9 cellular contexts compared by ENCODE assay signal in the genomic region with DNA sequence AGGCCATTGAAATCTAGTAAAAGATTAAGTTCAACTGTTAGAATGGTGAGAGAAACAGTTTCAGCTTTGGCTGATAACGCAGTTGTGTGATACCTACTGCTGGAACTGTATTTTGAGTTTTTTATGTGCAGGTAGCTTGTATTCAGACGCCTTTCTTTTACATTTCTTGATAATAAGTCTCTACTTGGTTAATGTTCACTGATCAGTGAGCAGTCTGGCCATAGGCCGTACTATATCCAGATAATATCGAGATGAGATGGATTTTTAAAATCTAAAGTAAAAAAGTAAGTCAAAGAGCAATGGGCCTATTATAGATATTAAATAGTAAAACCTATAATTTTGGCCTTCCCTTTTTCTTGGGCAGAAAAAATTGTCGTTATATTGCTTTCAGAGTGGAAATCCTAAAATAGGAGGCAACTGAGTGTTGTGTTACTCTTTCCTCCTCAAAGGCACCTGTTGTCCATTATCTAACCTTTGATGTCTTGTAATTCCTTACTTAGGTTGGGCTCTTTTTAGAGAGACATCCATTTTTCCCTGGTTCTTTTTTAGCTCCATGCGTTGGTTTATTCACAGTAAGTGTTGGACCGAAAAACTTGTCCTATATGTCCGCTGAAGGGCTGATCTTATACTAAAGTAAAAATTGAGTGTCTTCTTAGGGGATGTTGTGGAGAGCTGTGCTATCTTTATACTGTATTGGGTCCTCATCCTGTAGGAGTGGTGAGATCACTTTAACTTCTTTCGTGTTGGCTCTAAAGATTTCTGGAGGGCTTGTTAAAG. TPM values are rescaled to one million over a fixed set of nuclear protein-coding genes. Genes with fewer than 3 reads are reported as not detected.
DNase-seq lines count a peak whose midpoint lies in the region; ATAC-seq and TF ChIP-seq lines count a peak whose summit lies in the region.
"Had no signal": no experiment of that assay in that cellular context is flagged by ENCODE, and none has a peak within 500 bp of the region (broad histone marks: within the 10 kb centered on the region; RNA-seq: fewer than 3 reads in every experiment).

No MANE protein-coding gene starts in this region.

- no peaks in the 10 kb centered on the region for H3K9me3 ChIP-seq in SJSA1 (replicated peaks)
- H3K9me3 ChIP-seq in hepatocyte (ENCODE audit: low read depth), result no peaks in the 10 kb centered on the region

- H3K4me1 ChIP-seq in SJSA1 (replicated peaks) (peaks cover 28% of the 10 kb centered on the region), hepatocyte (ENCODE audit: insufficient read depth) (peaks cover 18% of the 10 kb centered on the region)

- DNase-seq in GM12864 (ENCODE audit: low read depth) (no peak), SJSA1 (ENCODE audit: low read depth in 1 of 2, low spot score in 2 of 2) (no peak), hepatocyte (ENCODE audit: low spot score) (no peak), CD1c-positive myeloid dendritic cell (ENCODE audit: extremely low spot score) (no peak), AG08396 (ENCODE audit: low spot score) (no peak), AG20443 (ENCODE audit: low spot score) (no peak), left colon (no peak)
- DNase-seq: NCI-H1092 treated with DMSO at 0.1 percent for 48 hours had no signal

- H3K4me2 ChIP-seq in hepatocyte, result peak overlapping the region; percentile 83

- intact Hi-C loops in left colon (cut with DNase I, micrococcal nuclease), result no loop called here

- peaks cover 6% of the 10 kb centered on the region for H4K20me1 ChIP-seq in hepatocyte (ENCODE audit: insufficient read depth, poor library complexity, severe bottlenecking)

- H3K27ac ChIP-seq in SJSA1 (no peak overlapping the region), hepatocyte (peak overlapping the region; percentile 94), skin epidermis (peak overlapping the region in 18 of 21 experiments; percentile 18 to 97 (median 92))

- 45% methylated on average over 9 of the region's 9 CpGs for WGBS in hepatocyte (ENCODE audit: low lambda C conversion rate, missing lambda C conversion rate)

- H3K4me3 ChIP-seq in GM12864 (ENCODE audit: low read depth, low read length), result peak overlapping the region; percentile 74
- peak overlapping the region; percentile 95 for H3K4me3 ChIP-seq in SJSA1
- H3K4me3 ChIP-seq in hepatocyte, result peak overlapping the region; percentile 93
- H3K4me3 ChIP-seq in skin epidermis, result peak overlapping the region; percentile 73 to 93 (median 84)

- peaks cover 15% of the 10 kb centered on the region for H3K36me3 ChIP-seq in SJSA1
- no peaks in the 10 kb centered on the region for H3K36me3 ChIP-seq in hepatocyte (replicated peaks; ENCODE audit: insufficient read depth, low read depth)

- no peaks in the 10 kb centered on the region for H3K27me3 ChIP-seq in SJSA1 (replicated peaks)
- H3K27me3 ChIP-seq in hepatocyte, result no peaks in the 10 kb centered on the region

- no peak overlapping the region for H2AFZ ChIP-seq in hepatocyte

- no peak for ATAC-seq in left colon

- no peak for TF ChIP-seq CTCF in GM12864 (IDR thresholded peaks at IDR 0.05; ENCODE audit: low read depth, low read length, missing control alignments)
- no peak for TF ChIP-seq CTCF in hepatocyte (IDR thresholded peaks at IDR 0.05; ENCODE audit: poor library complexity)

- no peaks in the 10 kb centered on the region for H3K9me2 ChIP-seq in hepatocyte (replicated peaks; ENCODE audit: insufficient read depth)

- peaks cover 64% of the 10 kb centered on the region for H3K79me2 ChIP-seq in hepatocyte

RNA-seq across cellular contexts. Expression of gene EML4, which starts 1.7 kb away (rescaled TPM):
- total RNA-seq in SJSA1 (2014; rRNA removed; shearing (Covaris generic)), result 74.0 and 78.5 TPM in 2 replicates
- total RNA-seq in hepatocyte, result 86.8 and 86.9 TPM in 2 replicates
- polyA plus RNA-seq in hepatocyte, result 49.9 and 55.2 TPM in 2 replicates
- 10 to 100 TPM; 68.2 to 76.5 TPM for total RNA-seq in left colon
